ENCODE assay signal across 27 cellular contexts in genomic region chr12:101256271-101256670, GRCh38. TPM values are rescaled to one million over a fixed set of nuclear protein-coding genes. Genes with fewer than 3 reads are reported as not detected.
"Had no signal": no experiment of that assay in that cellular context is flagged by ENCODE, and none has a peak within 500 bp of the region (broad histone marks: within the 10 kb centered on the region; RNA-seq: fewer than 3 reads in every experiment).

No MANE protein-coding gene starts in this region.

- H3K4me1 Mint-ChIP-seq: natural killer cell; stimulated activated naive CD8-positive, alpha-beta T cell treated with anti-CD3 and anti-CD28 coated beads, Interleukin-15, amount 100 ng/mL, for 72 hours had no signal

- H3K4me1 ChIP-seq: gastrocnemius medialis, lower lobe of right lung, parathyroid adenoma, right lobe of liver, transverse colon, vagina had no signal

- H3K27ac Mint-ChIP-seq: natural killer cell; progenitor cell of endocrine pancreas; stimulated activated naive CD8-positive, alpha-beta T cell treated with anti-CD3 and anti-CD28 coated beads, Interleukin-15, amount 100 ng/mL, for 72 hours had no signal

- H3K9me3 ChIP-seq: gastrocnemius medialis, lower lobe of right lung, neutrophil, right lobe of liver, suprapubic skin, transverse colon, vagina had no signal

- H3K9ac ChIP-seq: parathyroid adenoma had no signal

- H2AFZ ChIP-seq: parathyroid adenoma had no signal

- H3K36me3 Mint-ChIP-seq: natural killer cell had no signal

- H3K4me3 Mint-ChIP-seq: natural killer cell; stimulated activated naive CD8-positive, alpha-beta T cell treated with anti-CD3 and anti-CD28 coated beads, Interleukin-15, amount 100 ng/mL, for 72 hours had no signal

- ATAC-seq: esophagus mucosa; gastrocnemius medialis; left ventricle myocardium superior; lower lobe of right lung; natural killer cell; right lobe of liver; stimulated activated naive CD8-positive, alpha-beta T cell treated with anti-CD3 and anti-CD28 coated beads, Interleukin-15, amount 100 ng/mL, for 72 hours had no signal

- H3K9me3 Mint-ChIP-seq: stimulated activated naive CD8-positive, alpha-beta T cell treated with anti-CD3 and anti-CD28 coated beads, Interleukin-15, amount 100 ng/mL, for 72 hours had no signal

- H3K4me3 ChIP-seq: dorsolateral prefrontal cortex, gastrocnemius medialis, lower lobe of right lung, right lobe of liver, smooth muscle cell, suprapubic skin, transverse colon, vagina had no signal

- DNase-seq: dorsolateral prefrontal cortex; effector CD4-positive, alpha-beta T cell; gastrocnemius medialis; head of caudate nucleus; left ventricle myocardium superior; lower lobe of right lung; natural killer cell; right lobe of liver; stimulated activated CD4-positive, alpha-beta T cell treated with anti-CD3 and anti-CD28 coated beads, Interleukin-12 subunit alpha, Interleukin-12 subunit beta, amount 100 ng/mL, for 4 hours; stimulated activated CD4-positive, alpha-beta T cell treated with anti-CD3 and anti-CD28 coated beads, Interleukin-1b, Interleukin-23, amount 100 ng/mL, for 48 hours; stimulated activated CD4-positive, alpha-beta T cell treated with anti-CD3 and anti-CD28 coated beads, Interleukin-4, amount 100 ng/mL, for 1 hour; stimulated activated CD8-positive, alpha-beta memory T cell treated with anti-CD3 and anti-CD28 coated beads, Interleukin-4, amount 100 ng/mL, for 48 hours; stimulated activated naive CD4-positive, alpha-beta T cell; stimulated activated naive CD8-positive, alpha-beta T cell treated with anti-CD3 and anti-CD28 coated beads, Interleukin-15, amount 100 ng/mL, for 72 hours; transverse colon had no signal

- H3K4me2 ChIP-seq: smooth muscle cell had no signal

- H3K36me3 ChIP-seq: gastrocnemius medialis, lower lobe of right lung, neutrophil, right lobe of liver, suprapubic skin, transverse colon, vagina had no signal

- H3K27ac ChIP-seq: dorsolateral prefrontal cortex, epithelial cell of prostate, gastrocnemius medialis, lower lobe of right lung, neutrophil, parathyroid adenoma, right lobe of liver, suprapubic skin, transverse colon, vagina had no signal

- H3K79me2 ChIP-seq: parathyroid adenoma had no signal

- H3K27me3 ChIP-seq: gastrocnemius medialis, neutrophil, right lobe of liver, suprapubic skin, transverse colon, vagina had no signal

RNA-seq across cellular contexts. Expression of gene SLC5A8, which starts 46.2 kb away (rescaled TPM):
- total RNA-seq: esophagus mucosa, fibroblast of villous mesenchyme, gastrocnemius medialis, glomerular endothelial cell, left ventricle myocardium superior, mononuclear cell, natural killer cell, right lobe of liver, smooth muscle cell, ureter, vagina had no signal
